23 cellular contexts compared by ENCODE assay signal in the genomic region with DNA sequence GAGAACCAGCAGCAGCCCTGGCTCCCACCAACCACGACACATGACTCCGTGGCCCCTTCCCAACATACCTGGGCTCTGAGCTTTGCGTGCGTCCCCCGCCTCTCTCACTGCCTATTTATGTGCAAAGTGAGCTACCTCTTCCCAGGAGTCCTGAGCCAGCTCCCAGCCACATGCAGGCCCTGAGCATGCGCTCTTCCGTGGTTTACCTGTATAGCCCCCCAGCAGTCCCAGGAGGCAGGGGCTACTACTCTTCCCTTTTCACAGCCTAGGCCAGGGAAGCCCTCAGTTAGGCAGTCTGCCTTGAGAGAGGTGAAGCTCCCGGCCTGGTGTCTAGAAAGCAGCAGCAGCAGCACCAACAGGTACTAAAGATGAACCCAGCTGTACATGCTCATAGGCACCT.
A peak's percentile ranks its signal among the peaks of the same experiment; 100 is the strongest.
DNase-seq lines count a peak whose midpoint lies in the region; ATAC-seq and TF ChIP-seq lines count a peak whose summit lies in the region.
"Had no signal": no experiment of that assay in that cellular context is flagged by ENCODE, and none has a peak within 500 bp of the region (broad histone marks: within the 10 kb centered on the region; RNA-seq: fewer than 3 reads in every experiment).

No MANE protein-coding gene starts in this region.

- H2BK5ac ChIP-seq in mesenchymal stem cell (ENCODE audit: low read depth, low read length, poor library complexity, severe bottlenecking): no peak overlapping the region

- H3K4me2 ChIP-seq in mesenchymal stem cell (ENCODE audit: low read length, poor library complexity, severe bottlenecking): no peak overlapping the region

- H3K27ac ChIP-seq in mesenchymal stem cell (ENCODE audit: low read length, poor library complexity, severe bottlenecking): no peak overlapping the region
- peak overlapping the region; percentile 67 to 79 for H3K27ac ChIP-seq in tibial artery
- H3K27ac ChIP-seq: HL-60, SJSA1 had no signal

- no peak overlapping the region for H2BK120ac ChIP-seq in mesenchymal stem cell (ENCODE audit: low read depth, low read length)

- no peak overlapping the region for H2AK5ac ChIP-seq in mesenchymal stem cell (ENCODE audit: low read length, severe bottlenecking)

- H3K18ac ChIP-seq in mesenchymal stem cell (ENCODE audit: low read depth in 1 of 2, low read length in 2 of 2): peak overlapping the region in 1 of 2 experiments; percentile 66

- no peak overlapping the region for H3K14ac ChIP-seq in mesenchymal stem cell (ENCODE audit: low read length in 2 of 2)

- no peak overlapping the region for H3K27ac Mint-ChIP-seq in WTC11
- H3K27ac Mint-ChIP-seq: CD4-positive, alpha-beta memory T cell had no signal

- no peaks in the 10 kb centered on the region for H3K79me1 ChIP-seq in mesenchymal stem cell (replicated peaks; ENCODE audit: low read length, poor library complexity, severe bottlenecking)

- H3K9ac ChIP-seq in mesenchymal stem cell (ENCODE audit: low read length): no peak overlapping the region

- POLR2A ChIA-PET in WTC11 (lab: Charles Lee): interaction anchor here (1.0 kb wide), 1 partner anchor 14 kb away, joined by 5 read pairs; no protein-coding TSS in a partner anchor

- 99% methylated on average over 8 of the region's 8 CpGs for WGBS in mesenchymal stem cell

- no peak overlapping the region for H3K4ac ChIP-seq in mesenchymal stem cell (ENCODE audit: low read depth in 1 of 2, low read length in 2 of 2)

- ATAC-seq in WTC11: peak; percentile 70
- no peak for ATAC-seq in HG03460 (IDR thresholded peaks at IDR 0.05; ENCODE audit: unreplicated experiment)
- ATAC-seq in HG02938 (IDR thresholded peaks at IDR 0.05; ENCODE audit: unreplicated experiment): no peak
- ATAC-seq: GM12878 had no signal

- H3K4me3 ChIP-seq in H7 (ENCODE audit: insufficient read depth, low read depth, low read length): no peak overlapping the region
- H3K4me3 ChIP-seq in mesenchymal stem cell (ENCODE audit: insufficient read depth in 1 of 2, low read depth in 1 of 2, low read length in 2 of 2): no peak overlapping the region
- H3K4me3 ChIP-seq in tibial artery: no peak overlapping the region
- H3K4me3 ChIP-seq: GM12878, SJSA1 had no signal

- peaks cover 17% of the 10 kb centered on the region for H3K27me3 Mint-ChIP-seq in WTC11 (ENCODE audit: low read depth)

- CTCF ChIA-PET in WTC11 (lab: Charles Lee): interaction anchor here (0.6 to 1.4 kb wide), 3 partner anchors 14 to 183 kb away, joined by 3 to 5 read pairs (median 3); no protein-coding TSS in a partner anchor

- peaks cover 13% of the 10 kb centered on the region for H3K9me3 Mint-ChIP-seq in WTC11

- H2BK12ac ChIP-seq in mesenchymal stem cell (ENCODE audit: low read length in 2 of 2): no peak overlapping the region

- H3K36me3 ChIP-seq in H7 (replicated peaks; ENCODE audit: control insufficient read depth, insufficient read depth, low read length): no peaks in the 10 kb centered on the region
- H3K36me3 ChIP-seq in mesenchymal stem cell (ENCODE audit: control insufficient read depth in 1 of 2, insufficient read depth in 2 of 2, low read depth in 1 of 2, low read length in 2 of 2): no peaks in the 10 kb centered on the region
- H3K36me3 ChIP-seq in tibial artery: no peaks in the 10 kb centered on the region
- H3K36me3 ChIP-seq: SJSA1 had no signal

- TF ChIP-seq CTCF in WTC11 (IDR thresholded peaks at IDR 0.05) (no peak), tibial artery (IDR thresholded peaks at IDR 0.05) (no peak)

- no peaks in the 10 kb centered on the region for H3K36me3 Mint-ChIP-seq in WTC11
- H3K36me3 Mint-ChIP-seq: CD4-positive, alpha-beta memory T cell had no signal

- peak overlapping the region; percentile 84 for H4K8ac ChIP-seq in mesenchymal stem cell (ENCODE audit: low read length)

- H3K4me1 ChIP-seq in mesenchymal stem cell (ENCODE audit: control insufficient read depth, insufficient read depth, low read depth, low read length) (peaks cover 2% of the 10 kb centered on the region), tibial artery (peaks cover 0 to 37% (median 16%) of the 10 kb centered on the region in 4 donors)

- peaks cover 14% of the 10 kb centered on the region for H3K4me1 Mint-ChIP-seq in WTC11
- H3K4me1 Mint-ChIP-seq: CD4-positive, alpha-beta memory T cell had no signal

- DNase-seq in H7: peak; percentile 64
- DNase-seq in WTC11 (ENCODE audit: low spot score): peak; percentile 30
- DNase-seq in mesenchymal stem cell: no peak
- DNase-seq in tibial artery: no peak
- DNase-seq in SK-N-DZ (ENCODE audit: low spot score): no peak
- DNase-seq: C1 segment of cervical spinal cord; CD4-positive, alpha-beta memory T cell; COR-L47; GDM1; Karpas-422; NCI-H1092; NCI-H1417 treated with DMSO at 0.1 percent for 48 hours; NCI-H1694 treated with DMSO at 0.1 percent for 48 hours; NCI-H2081; NCI-H2227 treated with DMSO at 0.1 percent for 48 hours; NCI-H526 treated with DMSO at 0.1 percent for 48 hours; Right ventricle myocardium superior; RPMI8226 had no signal

- H3K4me3 Mint-ChIP-seq in WTC11: no peak overlapping the region
- H3K4me3 Mint-ChIP-seq: CD4-positive, alpha-beta memory T cell had no signal

- H4K91ac ChIP-seq in mesenchymal stem cell (ENCODE audit: low read length): peak overlapping the region; percentile 58

- H2BK15ac ChIP-seq in mesenchymal stem cell (ENCODE audit: low read depth, poor library complexity, severe bottlenecking): peak overlapping the region; percentile 80

- H3K23ac ChIP-seq in mesenchymal stem cell (ENCODE audit: low read length in 2 of 2): no peak overlapping the region

- H3K9me3 ChIP-seq in mesenchymal stem cell (ENCODE audit: control insufficient read depth, low read length) (no peaks in the 10 kb centered on the region), tibial artery (no peaks in the 10 kb centered on the region)
- H3K9me3 ChIP-seq: SJSA1 had no signal

- no peaks in the 10 kb centered on the region; the same call in 1 of the 2 replicates for H3K27me3 ChIP-seq in H7 (ENCODE audit: control insufficient read depth, insufficient read depth, low read length)
- no peaks in the 10 kb centered on the region for H3K27me3 ChIP-seq in mesenchymal stem cell (ENCODE audit: control insufficient read depth in 1 of 2, insufficient read depth in 1 of 2, low read length in 2 of 2)
- no peaks in the 10 kb centered on the region for H3K27me3 ChIP-seq in tibial artery
- H3K27me3 ChIP-seq: SJSA1 had no signal

- intact Hi-C loops in tibial artery (cut with DNase I; ENCODE audit: low total_unique reads): no loop called here

- no peak overlapping the region for H2AFZ ChIP-seq in mesenchymal stem cell (ENCODE audit: low read depth, low read length)

TF ChIP-seq in WTC11, 78 proteins besides CTCF, POLR2A, EP300 and RAD21:
- TF ChIP-seq, protein P1, sequence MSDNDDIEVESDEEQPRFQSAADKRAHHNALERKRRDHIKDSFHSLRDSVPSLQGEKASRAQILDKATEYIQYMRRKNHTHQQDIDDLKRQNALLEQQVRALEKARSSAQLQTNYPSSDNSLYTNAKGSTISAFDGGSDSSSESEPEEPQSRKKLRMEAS (CRISPR knock-in tag; IDR thresholded peaks at IDR 0.05): peak; percentile 62; the same call in 1 of the 2 replicates
- TF ChIP-seq ZBTB21 (CRISPR knock-in tag; IDR thresholded peaks at IDR 0.05; ENCODE audit: borderline replicate concordance) (peak; percentile 57; the same call in 1 of the 2 replicates), JAZF1 (CRISPR knock-in tag; IDR thresholded peaks at IDR 0.05) (no peak)

Comparison
In these comparisons a context has a peak if more than half of its experiments do, and no peak if none do; other contexts are left out.
1. DNase-seq: peak in H7 (single experiment) and WTC11 (single experiment); none in mesenchymal stem cell (single experiment), tibial artery (0 of 2) and SK-N-DZ (single experiment).